In genomic region chr6:170208651-170209353, GRCh38 we compare ENCODE assay signal across 17 cellular contexts.
DNase-seq lines count a peak whose midpoint lies in the region; ATAC-seq and TF ChIP-seq lines count a peak whose summit lies in the region.
"Had no signal": no experiment of that assay in that cellular context is flagged by ENCODE, and none has a peak within 500 bp of the region (broad histone marks: within the 10 kb centered on the region; RNA-seq: fewer than 3 reads in every experiment).

No MANE protein-coding gene starts in this region.

- peaks cover 0 to 2% of the 10 kb centered on the region in 2 donors for H3K36me3 Mint-ChIP-seq in activated T-cell treated with anti-CD3 and anti-CD28 coated beads, Interleukin-2, amount 50 U/mL, for 72 hours (ENCODE audit: insufficient read depth in 2 of 2)
- H3K36me3 Mint-ChIP-seq: brain, T-cell had no signal

- H3K27ac ChIP-seq in coronary artery, result no peak overlapping the region
- H3K27ac ChIP-seq: RWPE1, VCaP had no signal

- no peak for ATAC-seq in activated T-cell treated with anti-CD3 and anti-CD28 coated beads, Interleukin-2, amount 50 U/mL, for 72 hours (replicated peaks in 1 of 2)
- ATAC-seq in HG02852 (IDR thresholded peaks at IDR 0.05; ENCODE audit: unreplicated experiment) (no peak), GM21447 (IDR thresholded peaks at IDR 0.05; ENCODE audit: unreplicated experiment) (no peak)
- ATAC-seq: T-cell had no signal

- no peaks in the 10 kb centered on the region for H3K27me3 ChIP-seq in H7 (ENCODE audit: control insufficient read depth, insufficient read depth, low read length)

- no peaks in the 10 kb centered on the region for H3K36me3 ChIP-seq in H7 (replicated peaks; ENCODE audit: control insufficient read depth, insufficient read depth, low read length)

- H3K4me3 Mint-ChIP-seq in activated T-cell treated with anti-CD3 and anti-CD28 coated beads, Interleukin-2, amount 50 U/mL, for 72 hours, result no peak overlapping the region
- H3K4me3 Mint-ChIP-seq: brain, T-cell had no signal

- TF ChIP-seq CTCF in coronary artery (IDR thresholded peaks at IDR 0.05), result no peak

- H3K9me3 Mint-ChIP-seq in activated T-cell treated with anti-CD3 and anti-CD28 coated beads, Interleukin-2, amount 50 U/mL, for 72 hours, result peaks cover 2 to 6% of the 10 kb centered on the region in 2 donors

- peak; percentile 4 for DNase-seq in activated T-cell treated with anti-CD3 and anti-CD28 coated beads, Interleukin-2, amount 50 U/mL, for 1 hour
- DNase-seq in activated T-cell treated with anti-CD3 and anti-CD28 coated beads, Interleukin-2, amount 50 U/mL, for 72 hours, result no peak
- DNase-seq in H7 (peak; percentile 33), coronary artery (ENCODE audit: low spot score) (peak; percentile 60), posterior vena cava (ENCODE audit: low spot score) (peak; percentile 69), T-helper 1 cell (no peak)
- DNase-seq: Karpas-422; NCI-H1048; NCI-H2029; NCI-H446 treated with DMSO at 0.1 percent for 48 hours; stimulated activated CD4-positive, alpha-beta T cell treated with anti-CD3 and anti-CD28 coated beads, Interleukin-12 subunit alpha, Interleukin-12 subunit beta, amount 100 ng/mL, for 4 hours had no signal

- intact Hi-C loops in posterior vena cava (cut with DNase I), result no loop called here

- H3K4me1 Mint-ChIP-seq in activated T-cell treated with anti-CD3 and anti-CD28 coated beads, Interleukin-2, amount 50 U/mL, for 72 hours (ENCODE audit: low read depth), result peaks cover 7% of the 10 kb centered on the region
- H3K4me1 Mint-ChIP-seq: T-cell had no signal

- no peak overlapping the region for H3K4me3 ChIP-seq in H7 (ENCODE audit: insufficient read depth, low read depth, low read length)
- no peak overlapping the region for H3K4me3 ChIP-seq in coronary artery

- H3K27ac Mint-ChIP-seq in activated T-cell treated with anti-CD3 and anti-CD28 coated beads, Interleukin-2, amount 50 U/mL, for 72 hours, result no peak overlapping the region
- H3K27ac Mint-ChIP-seq: brain, T-cell had no signal

- H3K27me3 Mint-ChIP-seq in activated T-cell treated with anti-CD3 and anti-CD28 coated beads, Interleukin-2, amount 50 U/mL, for 72 hours (ENCODE audit: low read depth), result peaks cover 13% of the 10 kb centered on the region
- H3K27me3 Mint-ChIP-seq: brain had no signal

Comparison
In these comparisons a context has a peak if more than half of its experiments do, and no peak if none do; other contexts are left out.
1. DNase-seq: peak in activated T-cell treated with anti-CD3 and anti-CD28 coated beads, Interleukin-2, amount 50 U/mL, for 1 hour (single experiment), H7 (single experiment), coronary artery (single experiment) and posterior vena cava (single experiment); none in activated T-cell treated with anti-CD3 and anti-CD28 coated beads, Interleukin-2, amount 50 U/mL, for 72 hours (0 of 2) and T-helper 1 cell (0 of 5).